13 cellular contexts compared by ENCODE assay signal in genomic region chr3:23726811-23727548, GRCh38.
DNase-seq lines count a peak whose midpoint lies in the region; ATAC-seq and TF ChIP-seq lines count a peak whose summit lies in the region.
"Had no signal": no experiment of that assay in that cellular context is flagged by ENCODE, and none has a peak within 500 bp of the region (broad histone marks: within the 10 kb centered on the region; RNA-seq: fewer than 3 reads in every experiment).

No MANE protein-coding gene starts in this region.

- H3K4me3 ChIP-seq in dorsolateral prefrontal cortex: no peak overlapping the region
- H3K4me3 ChIP-seq: spleen, thoracic aorta had no signal

- H3K27me3 ChIP-seq in dorsolateral prefrontal cortex: no peaks in the 10 kb centered on the region
- H3K27me3 ChIP-seq: spleen had no signal

- DNase-seq in activated T-cell treated with anti-CD3 and anti-CD28 coated beads, Interleukin-2, amount 50 U/mL, for 72 hours: peak; percentile 19 to 36
- DNase-seq in activated T-cell treated with anti-CD3 and anti-CD28 coated beads, Interleukin-2, amount 50 U/mL, for 24 hours: no peak
- DNase-seq in stimulated activated naive B cell treated with anti-CD40 and anti-IgM and Interleukin-4, amounts not matched to agents 10 μg/mL and 1 μg/mL and 100 μg/mL, for 72 hours: no peak
- DNase-seq in dorsolateral prefrontal cortex: no peak
- DNase-seq in left cardiac atrium: no peak
- DNase-seq in cerebellar nuclear complex (lab: John Stamatoyannopoulos, UW): no peak
- DNase-seq: activated naive CD4-positive, alpha-beta T cell treated with anti-CD3 and anti-CD28 coated beads, Interleukin-2, amount 50 U/mL, for 16 hours; mammary epithelial cell; NCI-H146; spleen had no signal

- no peak overlapping the region for H3K27ac ChIP-seq in dorsolateral prefrontal cortex
- H3K27ac ChIP-seq: spleen, thoracic aorta had no signal

- H3K9me3 Mint-ChIP-seq in activated T-cell treated with anti-CD3 and anti-CD28 coated beads, Interleukin-2, amount 50 U/mL, for 72 hours: no peaks in the 10 kb centered on the region
- H3K9me3 Mint-ChIP-seq in activated T-cell treated with anti-CD3 and anti-CD28 coated beads, Interleukin-2, amount 50 U/mL, for 24 hours: no peaks in the 10 kb centered on the region
- H3K9me3 Mint-ChIP-seq in stimulated activated naive B cell treated with anti-CD40 and anti-IgM and Interleukin-4, amounts not matched to agents 10 μg/mL and 1 μg/mL and 100 μg/mL, for 72 hours: peaks cover 3 to 4% of the 10 kb centered on the region in 2 donors

- ATAC-seq in activated T-cell treated with anti-CD3 and anti-CD28 coated beads, Interleukin-2, amount 50 U/mL, for 72 hours (replicated peaks in 1 of 2): peak; percentile 95
- ATAC-seq in HG02571 (IDR thresholded peaks at IDR 0.05; ENCODE audit: unreplicated experiment) (peak; percentile 46), HG03558 (IDR thresholded peaks at IDR 0.05; ENCODE audit: extremely low read depth, unreplicated experiment) (peak; percentile 66), left cardiac atrium (no peak)
- ATAC-seq in stimulated activated naive B cell treated with anti-CD40 and anti-IgM and Interleukin-4, amounts not matched to agents 10 μg/mL and 1 μg/mL and 100 μg/mL, for 72 hours (replicated peaks): peak; percentile 33 to 48

- H3K27me3 Mint-ChIP-seq in activated T-cell treated with anti-CD3 and anti-CD28 coated beads, Interleukin-2, amount 50 U/mL, for 72 hours (ENCODE audit: low read depth): no peaks in the 10 kb centered on the region
- no peaks in the 10 kb centered on the region for H3K27me3 Mint-ChIP-seq in activated T-cell treated with anti-CD3 and anti-CD28 coated beads, Interleukin-2, amount 50 U/mL, for 24 hours
- no peaks in the 10 kb centered on the region for H3K27me3 Mint-ChIP-seq in stimulated activated naive B cell treated with anti-CD40 and anti-IgM and Interleukin-4, amounts not matched to agents 10 μg/mL and 1 μg/mL and 100 μg/mL, for 72 hours

- no peak overlapping the region for H3K27ac Mint-ChIP-seq in activated T-cell treated with anti-CD3 and anti-CD28 coated beads, Interleukin-2, amount 50 U/mL, for 72 hours
- no peak overlapping the region for H3K27ac Mint-ChIP-seq in activated T-cell treated with anti-CD3 and anti-CD28 coated beads, Interleukin-2, amount 50 U/mL, for 24 hours
- H3K27ac Mint-ChIP-seq in stimulated activated naive B cell treated with anti-CD40 and anti-IgM and Interleukin-4, amounts not matched to agents 10 μg/mL and 1 μg/mL and 100 μg/mL, for 72 hours: no peak overlapping the region

- intact Hi-C loops in dorsolateral prefrontal cortex (cut with DNase I): no loop called here
- intact Hi-C loops in left cardiac atrium (cut with DNase I): no loop called here

- peaks cover 16% of the 10 kb centered on the region for H3K4me1 Mint-ChIP-seq in activated T-cell treated with anti-CD3 and anti-CD28 coated beads, Interleukin-2, amount 50 U/mL, for 72 hours (ENCODE audit: low read depth)
- H3K4me1 Mint-ChIP-seq in activated T-cell treated with anti-CD3 and anti-CD28 coated beads, Interleukin-2, amount 50 U/mL, for 24 hours (ENCODE audit: low read depth): peaks cover 8% of the 10 kb centered on the region
- H3K4me1 Mint-ChIP-seq in stimulated activated naive B cell treated with anti-CD40 and anti-IgM and Interleukin-4, amounts not matched to agents 10 μg/mL and 1 μg/mL and 100 μg/mL, for 72 hours: peaks cover 7 to 15% of the 10 kb centered on the region in 2 donors

- no peak for TF ChIP-seq CTCF in dorsolateral prefrontal cortex (IDR thresholded peaks at IDR 0.05 in 54 of 56, conservative IDR thresholded peaks at IDR 0.05 in 2 of 56; ENCODE audit: low read depth in 1 of 56, partially characterized antibody in 56 of 56)

- H3K4me3 Mint-ChIP-seq in activated T-cell treated with anti-CD3 and anti-CD28 coated beads, Interleukin-2, amount 50 U/mL, for 72 hours: peak overlapping the region in 1 of 2 donors; percentile 34
- H3K4me3 Mint-ChIP-seq in activated T-cell treated with anti-CD3 and anti-CD28 coated beads, Interleukin-2, amount 50 U/mL, for 24 hours: no peak overlapping the region
- no peak overlapping the region for H3K4me3 Mint-ChIP-seq in stimulated activated naive B cell treated with anti-CD40 and anti-IgM and Interleukin-4, amounts not matched to agents 10 μg/mL and 1 μg/mL and 100 μg/mL, for 72 hours

- H3K36me3 Mint-ChIP-seq in activated T-cell treated with anti-CD3 and anti-CD28 coated beads, Interleukin-2, amount 50 U/mL, for 72 hours (ENCODE audit: insufficient read depth in 2 of 2): no peaks in the 10 kb centered on the region
- no peaks in the 10 kb centered on the region for H3K36me3 Mint-ChIP-seq in activated T-cell treated with anti-CD3 and anti-CD28 coated beads, Interleukin-2, amount 50 U/mL, for 24 hours (ENCODE audit: low read depth)
- H3K36me3 Mint-ChIP-seq in stimulated activated naive B cell treated with anti-CD40 and anti-IgM and Interleukin-4, amounts not matched to agents 10 μg/mL and 1 μg/mL and 100 μg/mL, for 72 hours: peaks cover 0 to 6% of the 10 kb centered on the region in 2 donors

Comparison
In these comparisons a context has a peak if more than half of its experiments do, and no peak if none do; other contexts are left out.
1. DNase-seq: peak in activated T-cell treated with anti-CD3 and anti-CD28 coated beads, Interleukin-2, amount 50 U/mL, for 72 hours (2 of 2); none in activated T-cell treated with anti-CD3 and anti-CD28 coated beads, Interleukin-2, amount 50 U/mL, for 24 hours (single experiment), stimulated activated naive B cell treated with anti-CD40 and anti-IgM and Interleukin-4, amounts not matched to agents 10 μg/mL and 1 μg/mL and 100 μg/mL, for 72 hours (single experiment), dorsolateral prefrontal cortex (0 of 10), left cardiac atrium (single experiment) and cerebellar nuclear complex (0 of 2).
2. ATAC-seq: peak in activated T-cell treated with anti-CD3 and anti-CD28 coated beads, Interleukin-2, amount 50 U/mL, for 72 hours (2 of 2), HG02571 (single experiment), HG03558 (single experiment) and stimulated activated naive B cell treated with anti-CD40 and anti-IgM and Interleukin-4, amounts not matched to agents 10 μg/mL and 1 μg/mL and 100 μg/mL, for 72 hours (2 of 2); none in left cardiac atrium (0 of 2).